8 cellular contexts compared by ENCODE assay signal in the genomic region with DNA sequence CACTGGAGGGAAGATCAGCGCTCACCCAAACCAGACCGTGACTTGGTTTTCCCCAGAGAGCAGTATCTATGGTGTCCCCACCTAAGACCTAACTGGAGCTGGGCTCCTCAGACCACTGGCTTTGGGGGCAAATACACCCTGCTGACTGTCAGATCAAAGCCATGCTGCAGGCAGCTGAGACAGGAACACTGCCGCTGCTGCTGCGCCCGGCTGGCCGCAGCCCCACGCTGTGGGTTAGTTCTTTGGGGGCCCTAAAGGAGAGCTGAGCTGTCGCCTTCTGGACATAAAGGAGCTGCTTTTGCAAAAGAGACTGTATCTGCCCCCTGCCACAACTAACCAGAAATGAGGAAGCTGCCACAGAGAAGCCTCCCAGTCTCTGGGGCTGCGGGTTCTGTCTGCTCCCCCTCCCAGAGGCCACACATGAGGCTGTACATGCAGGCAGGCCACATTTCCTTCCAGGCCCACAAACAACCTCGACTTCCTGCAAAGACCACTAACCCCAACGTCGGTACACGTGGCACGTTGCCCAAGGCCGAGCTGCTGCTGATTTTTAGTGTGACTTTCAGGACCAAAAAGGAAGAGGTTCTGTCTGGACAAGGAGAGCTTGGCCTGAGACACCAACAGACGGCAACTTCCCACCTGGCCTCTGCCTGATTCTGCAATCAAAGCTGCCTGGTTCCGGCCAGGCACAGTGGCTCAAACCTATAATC. TPM values are rescaled to one million over a fixed set of nuclear protein-coding genes. Genes with fewer than 3 reads are reported as not detected.
A peak's percentile ranks its signal among the peaks of the same experiment; 100 is the strongest.
DNase-seq lines count a peak whose midpoint lies in the region; ATAC-seq, FAIRE-seq and TF ChIP-seq lines count a peak whose summit lies in the region.

No MANE protein-coding gene starts in this region.

- SMC1A ChIA-PET in GM12878 (lab: Charles Lee; ENCODE audit: uncharacterized antibody, unreplicated experiment) = interaction anchor here (0.8 to 3.6 kb wide), 13 partner anchors 9 to 143 kb away, joined by 3 to 40 read pairs (median 5); no protein-coding TSS in a partner anchor

- H3K36me3 ChIP-seq in GM12878 (ENCODE audit: control insufficient read depth in 2 of 2, insufficient read depth in 2 of 2, low read length in 1 of 2) (no peaks in the 10 kb centered on the region; a peak in 1 of 4 replicates), vagina (no peaks in the 10 kb centered on the region)

- 0 out of 2 replicates have a peak, but pooled peaks have one; percentile 11 for TF ChIP-seq RAD21 in GM12878 (IDR thresholded peaks at IDR 0.05; ENCODE audit: insufficient read depth, low read depth, low read length)

- ATAC-seq in HG02840 (IDR thresholded peaks at IDR 0.05; ENCODE audit: low FRiP score, unreplicated experiment) (peak; percentile 58), GM12878 (peak; percentile 88)

- H3K4me1 ChIP-seq in GM12878 (ENCODE audit: control insufficient read depth, insufficient read depth, low read length) = peaks cover 56% of the 10 kb centered on the region
- peaks cover 30% of the 10 kb centered on the region for H3K4me1 ChIP-seq in vagina

- RAD21 ChIA-PET in GM12878 (lab: Charles Lee; ENCODE audit: unreplicated experiment) = interaction anchor here (0.9 to 5.4 kb wide), 8 partner anchors 8 to 76 kb away, joined by 3 to 50 read pairs (median 24); a partner anchor contains a TSS

- TF ChIP-seq POLR2A in GM15510 (IDR thresholded peaks at IDR 0.05; ENCODE audit: borderline replicate concordance, extremely low read depth, insufficient read length) (peak; percentile 21), GM12878 (IDR thresholded peaks at IDR 0.05; ENCODE audit: low read depth, low read length) (peak; percentile 57; the same call in 1 of the 2 replicates), vagina (IDR thresholded peaks at IDR 0.05) (no peak)

- intact Hi-C loops in GM12878 (cut with micrococcal nuclease; ENCODE audit: unreplicated experiment) (no loop called here), vagina (cut with DNase I) (no loop called here)

- DNase-seq in SKM-1 treated with dmso at 0.1 percent for 144 hours (lab: John Stamatoyannopoulos, UW; ENCODE audit: unreplicated experiment) = peak; percentile 89
- peak; percentile 97 for DNase-seq in GM12878 (ENCODE audit: low read depth, low spot score)
- DNase-seq in myocyte (ENCODE audit: low read depth) = peak; percentile 13
- no peak for DNase-seq in vagina (ENCODE audit: extremely low spot score in 2 of 2)
- no peak for DNase-seq in cerebellum (ENCODE audit: low spot score)
- no peak for DNase-seq in AG08396 (ENCODE audit: low spot score)

- BruUV-seq in GM12878 (replicated peaks; lab: Mats Ljungman, UMichigan) = no TSS peak

- no peak overlapping the region for H2AFZ ChIP-seq in GM12878 (ENCODE audit: control insufficient read depth, low read depth, low read length)

- POLR2A ChIA-PET in GM12878 (lab: Charles Lee) = interaction anchor here (0.7 to 3.4 kb wide), 12 partner anchors 8 to 82 kb away, joined by 3 to 22 read pairs (median 5); no protein-coding TSS in a partner anchor

- H3K9ac ChIP-seq in GM12878 (ENCODE audit: control insufficient read depth, insufficient read depth, low read length) = peak overlapping the region; percentile 64

- H3K27me3 ChIP-seq in GM12878 (replicated peaks in 1 of 2; ENCODE audit: control insufficient read depth in 2 of 2, insufficient read depth in 2 of 2, low read length in 1 of 2) (no peaks in the 10 kb centered on the region), vagina (no peaks in the 10 kb centered on the region)

- WGBS in GM12878 (ENCODE audit: insufficient coverage, insufficient replicate concordance, low lambda C conversion rate, missing lambda C conversion rate) = under 1% methylated on average over 17 of the region's 17 CpGs

- TF ChIP-seq EP300 in GM12878 (IDR thresholded peaks at IDR 0.05; ENCODE audit: borderline replicate concordance in 1 of 2, control insufficient read depth in 1 of 2, low read depth in 2 of 2, low read length in 2 of 2) = peak; percentile 64 to 81; a peak in 3 of 4 replicates

- in situ Hi-C loops in GM12878 (cut with MboI) = loop anchor here (5.0 kb wide), 1 partner anchor 76 kb away; no protein-coding TSS in a partner anchor

- FAIRE-seq in GM12878 (lab: Jason Lieb, UNC) = peak; percentile 96

- H3K4me2 ChIP-seq in GM12878 (ENCODE audit: control insufficient read depth, insufficient read depth) = peak overlapping the region; percentile 79

- peak overlapping the region; percentile 29; the same call in 1 of the 2 replicates for H3K4me3 ChIP-seq in GM12878
- H3K4me3 ChIP-seq in vagina = no peak overlapping the region

- no peaks in the 10 kb centered on the region for H4K20me1 ChIP-seq in GM12878 (ENCODE audit: control insufficient read depth, insufficient read depth)

- no peaks in the 10 kb centered on the region; the same call in 2 of the 3 replicates for H3K9me3 ChIP-seq in GM12878 (replicated peaks; ENCODE audit: control insufficient read depth, insufficient read depth, low read length)
- no peaks in the 10 kb centered on the region for H3K9me3 ChIP-seq in vagina

- peaks cover 35% of the 10 kb centered on the region for H3K79me2 ChIP-seq in GM12878 (ENCODE audit: control insufficient read depth, insufficient read depth, low read length)

- TF ChIP-seq CTCF in GM12878 (IDR thresholded peaks at IDR 0.05 in 2 of 3, conservative IDR thresholded peaks at IDR 0.05 in 1 of 3; ENCODE audit: control insufficient read depth in 2 of 3, extremely low read depth in 1 of 3, insufficient read depth in 1 of 3, low read depth in 3 of 3, low read length in 3 of 3) (no peak), vagina (IDR thresholded peaks at IDR 0.05) (no peak)

- H3K27ac ChIP-seq in GM12878 (ENCODE audit: control insufficient read depth, insufficient read depth) (peak overlapping the region; percentile 89), vagina (peak overlapping the region; percentile 87)

- CTCF ChIA-PET in GM12878 (lab: Yijun Ruan, JAX) = interaction anchor here (0.7 to 7.0 kb wide), 11 partner anchors 8 to 317 kb away, joined by 3 to 138 read pairs (median 4); no protein-coding TSS in a partner anchor

TF ChIP-seq in GM12878, 131 proteins besides CTCF, POLR2A, EP300 and RAD21 (continues in another document):
- TF ChIP-seq MTA3 (IDR thresholded peaks at IDR 0.05; ENCODE audit: borderline replicate concordance, low read length) = peak; percentile 53; the same call in 1 of the 2 replicates
- no peak for TF ChIP-seq SMC3 (IDR thresholded peaks at IDR 0.05; ENCODE audit: borderline replicate concordance, low read length)
- TF ChIP-seq CBFB (IDR thresholded peaks at IDR 0.05; ENCODE audit: low read depth) = peak; percentile 70; the same call in 1 of the 2 replicates
- peak; percentile 50; the same call in 1 of the 2 replicates for TF ChIP-seq CREB1 (IDR thresholded peaks at IDR 0.05; ENCODE audit: low read depth)
- peak; percentile 80; the same call in 1 of the 2 replicates for TF ChIP-seq CHD2 (IDR thresholded peaks at IDR 0.05; ENCODE audit: borderline replicate concordance, low read depth, low read length)
- TF ChIP-seq YY1 (IDR thresholded peaks at IDR 0.05; ENCODE audit: low read depth, low read length) = peak; percentile 44; the same call in 1 of the 2 replicates
- TF ChIP-seq PAX8 (IDR thresholded peaks at IDR 0.05) = no peak
- TF ChIP-seq, protein P1, sequence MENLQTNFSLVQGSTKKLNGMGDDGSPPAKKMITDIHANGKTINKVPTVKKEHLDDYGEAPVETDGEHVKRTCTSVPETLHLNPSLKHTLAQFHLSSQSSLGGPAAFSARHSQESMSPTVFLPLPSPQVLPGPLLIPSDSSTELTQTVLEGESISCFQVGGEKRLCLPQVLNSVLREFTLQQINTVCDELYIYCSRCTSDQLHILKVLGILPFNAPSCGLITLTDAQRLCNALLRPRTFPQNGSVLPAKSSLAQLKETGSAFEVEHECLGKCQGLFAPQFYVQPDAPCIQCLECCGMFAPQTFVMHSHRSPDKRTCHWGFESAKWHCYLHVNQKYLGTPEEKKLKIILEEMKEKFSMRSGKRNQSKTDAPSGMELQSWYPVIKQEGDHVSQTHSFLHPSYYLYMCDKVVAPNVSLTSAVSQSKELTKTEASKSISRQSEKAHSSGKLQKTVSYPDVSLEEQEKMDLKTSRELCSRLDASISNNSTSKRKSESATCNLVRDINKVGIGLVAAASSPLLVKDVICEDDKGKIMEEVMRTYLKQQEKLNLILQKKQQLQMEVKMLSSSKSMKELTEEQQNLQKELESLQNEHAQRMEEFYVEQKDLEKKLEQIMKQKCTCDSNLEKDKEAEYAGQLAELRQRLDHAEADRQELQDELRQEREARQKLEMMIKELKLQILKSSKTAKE (IDR thresholded peaks at IDR 0.05; ENCODE audit: low read depth, poor library complexity, severe bottlenecking) = peak; percentile 62

RNA-seq across cellular contexts. Expression of a gene that starts 18.2 kb away (rescaled TPM):
- 192 and 258 TPM in 2 replicates for total RNA-seq in GM12878 (2013; cell fraction: nucleolus; rRNA removed)
- 35.6 and 49.4 TPM in 2 replicates for total RNA-seq in GM12878 (2014; rRNA removed)
- 20.8 and 24.4 TPM in 2 replicates for total RNA-seq in GM12878 (2014; rRNA removed; fragmentation: Illumina TruSeq; extraction: Trizol)
- 101 and 112 TPM in 2 replicates for total RNA-seq in GM12878 (2021)
- polyA plus RNA-seq in GM12878 (2011; ENCODE audit: low read depth) = 36.8 TPM
- polyA plus RNA-seq in GM12878 (2011; rRNA removed) = 17.6 and 41.4 TPM in 2 replicates
- polyA plus RNA-seq in GM12878 (2011; cell fraction: cytosol; rRNA removed) = 34.7 and 44.4 TPM in 2 replicates
- 238 and 247 TPM in 2 replicates for polyA plus RNA-seq in GM12878 (2011; cell fraction: nucleus; rRNA removed)
- polyA plus RNA-seq in GM12878 (2012) = 50.4 and 62.8 TPM in 2 replicates
- 39.5 and 40.5 TPM in 2 replicates for polyA plus RNA-seq in GM12878 (2014; fragmentation: Illumina TruSeq; extraction: Trizol)
- 1 to 10 TPM; 1.4 to 2.5 TPM for polyA plus RNA-seq in GM12878 (2014; fragmentation: Nextera tagmentation; extraction: Ambion mirVana)
- polyA plus RNA-seq in GM12878 (2014; rRNA removed) = 38.6 and 53.1 TPM in 2 replicates
- polyA plus RNA-seq in GM12878 (2016; fragmentation: Nextera tagmentation; extraction: Ambion mirVana) = 10 to 100 TPM; 16.5 to 21.4 TPM
- 41.5 and 66.5 TPM in 2 replicates for polyA minus RNA-seq in GM12878 (2011; rRNA and poly(A)+ RNA removed)
- 31.5 and 37.0 TPM in 2 replicates for polyA minus RNA-seq in GM12878 (2011; cell fraction: cytosol; rRNA and poly(A)+ RNA removed)
- polyA minus RNA-seq in GM12878 (2011; cell fraction: nucleus; rRNA and poly(A)+ RNA removed) = 61.5 and 95.8 TPM in 2 replicates
- 45.8 and 71.9 TPM in 2 replicates for total RNA-seq in myocyte
- 41.1 TPM for polyA plus RNA-seq in myocyte (2012)
- total RNA-seq in vagina = 90.8 TPM
- total RNA-seq in cerebellum = 88.9 TPM

Comparison
In these comparisons a context has a peak if more than half of its experiments do, and no peak if none do; other contexts are left out.
1. POLR2A ChIP-seq: peak in GM15510 (single experiment) and GM12878 (single experiment); none in vagina (0 of 2).
2. DNase-seq: peak in SKM-1 treated with dmso at 0.1 percent for 144 hours (single experiment), GM12878 (single experiment) and myocyte (single experiment); none in vagina (0 of 2), cerebellum (single experiment) and AG08396 (single experiment).